In the genomic region with DNA sequence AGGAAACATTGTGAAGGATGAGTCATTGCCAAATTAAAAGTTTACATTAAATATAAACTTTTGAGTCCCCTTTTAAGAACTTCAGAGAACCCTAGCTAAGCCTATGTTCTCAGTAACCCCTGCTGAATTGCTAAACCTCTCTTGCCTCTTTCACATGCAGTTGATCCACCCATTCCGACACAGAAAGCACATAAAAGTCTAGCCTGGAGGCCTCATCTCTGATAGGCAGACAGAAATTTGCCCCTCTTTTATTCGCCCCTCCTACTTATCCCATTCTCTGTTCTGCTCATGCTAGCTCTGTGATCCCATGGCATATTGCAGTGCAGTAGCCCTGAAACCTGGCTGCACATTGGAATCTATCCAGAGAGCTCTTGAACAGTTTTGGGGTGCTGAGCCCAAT, we compare ENCODE assay signal across 22 cellular contexts. TPM values are rescaled to one million over a fixed set of nuclear protein-coding genes. Genes with fewer than 3 reads are reported as not detected.
DNase-seq lines count a peak whose midpoint lies in the region; ATAC-seq, FAIRE-seq and TF ChIP-seq lines count a peak whose summit lies in the region.
"Had no signal": no experiment of that assay in that cellular context is flagged by ENCODE, and none has a peak within 500 bp of the region (broad histone marks: within the 10 kb centered on the region; RNA-seq: fewer than 3 reads in every experiment).

No MANE protein-coding gene starts in this region.

- peaks cover 68% of the 10 kb centered on the region for H3K4me1 Mint-ChIP-seq in activated naive CD8-positive, alpha-beta T cell (ENCODE audit: low read depth)
- H3K4me1 Mint-ChIP-seq in activated naive CD8-positive, alpha-beta T cell treated with anti-CD3 and anti-CD28 coated beads for 36 hours: peaks cover 36% of the 10 kb centered on the region
- H3K4me1 Mint-ChIP-seq in T-helper 17 cell: peaks cover 13% of the 10 kb centered on the region
- peaks cover 3% of the 10 kb centered on the region in 2 donors for H3K4me1 Mint-ChIP-seq in stimulated activated naive B cell treated with anti-CD40 and anti-IgM and Interleukin-4, amounts not matched to agents 10 μg/mL and 1 μg/mL and 100 μg/mL, for 72 hours

- no peaks in the 10 kb centered on the region for H4K20me1 ChIP-seq in HepG2 (ENCODE audit: insufficient read depth, low read length)
- H4K20me1 ChIP-seq: BLaER1 had no signal

- intact Hi-C loops in HepG2 (cut with micrococcal nuclease; ENCODE audit: unreplicated experiment): no loop called here

- TF ChIP-seq CTCF in HepG2 (CRISPR knock-in tag; IDR thresholded peaks at IDR 0.05): no peak

- WGBS in HepG2 (ENCODE audit: low lambda C conversion rate): 96% methylated on average over 2 of the region's 2 CpGs

- TF ChIP-seq RAD21 in HepG2 (CRISPR knock-in tag; IDR thresholded peaks at IDR 0.05): no peak

- no peaks in the 10 kb centered on the region for H3K27me3 ChIP-seq in HepG2 (ENCODE audit: control insufficient read depth in 1 of 2, insufficient read depth in 2 of 2, low read length in 2 of 2)
- H3K27me3 ChIP-seq: BLaER1 had no signal

- H3K27me3 Mint-ChIP-seq in activated naive CD8-positive, alpha-beta T cell: no peaks in the 10 kb centered on the region
- H3K27me3 Mint-ChIP-seq in activated naive CD8-positive, alpha-beta T cell treated with anti-CD3 and anti-CD28 coated beads for 36 hours: no peaks in the 10 kb centered on the region
- no peaks in the 10 kb centered on the region for H3K27me3 Mint-ChIP-seq in T-helper 17 cell
- H3K27me3 Mint-ChIP-seq in stimulated activated naive B cell treated with anti-CD40 and anti-IgM and Interleukin-4, amounts not matched to agents 10 μg/mL and 1 μg/mL and 100 μg/mL, for 72 hours: no peaks in the 10 kb centered on the region

- no peak for DNase-seq in activated naive CD8-positive, alpha-beta T cell treated with anti-CD3 and anti-CD28 coated beads for 36 hours
- DNase-seq in T-helper 17 cell (no peak), HepG2 (ENCODE audit: low spot score) (no peak), NCI-H146 treated with DMSO at 0.1 percent for 48 hours (lab: John Stamatoyannopoulos, UW; ENCODE audit: unreplicated experiment) (no peak), NCI-H1694 (lab: John Stamatoyannopoulos, UW) (no peak)
- no peak for DNase-seq in stimulated activated naive B cell treated with anti-CD40 and anti-IgM and Interleukin-4, amounts not matched to agents 10 μg/mL and 1 μg/mL and 100 μg/mL, for 72 hours
- DNase-seq: DMS53; NCI-H1105; NCI-H187; NCI-H226; NCI-H526; NK-92 treated with Interleukin-12 subunit alpha and Interleukin-12 subunit beta, amount 100 ng/mL, for 24 hours; OCI-M1 had no signal

- peak overlapping the region; percentile 55 for H3K27ac Mint-ChIP-seq in activated naive CD8-positive, alpha-beta T cell
- no peak overlapping the region for H3K27ac Mint-ChIP-seq in activated naive CD8-positive, alpha-beta T cell treated with anti-CD3 and anti-CD28 coated beads for 36 hours
- H3K27ac Mint-ChIP-seq in T-helper 17 cell: peak overlapping the region; percentile 84
- no peak overlapping the region for H3K27ac Mint-ChIP-seq in stimulated activated naive B cell treated with anti-CD40 and anti-IgM and Interleukin-4, amounts not matched to agents 10 μg/mL and 1 μg/mL and 100 μg/mL, for 72 hours
- H3K27ac Mint-ChIP-seq: IgD-negative memory B cell had no signal

- no peak overlapping the region for H3K4me3 ChIP-seq in HepG2 (replicated peaks in 1 of 3; ENCODE audit: insufficient read depth in 1 of 3, low read depth in 2 of 3, low read length in 3 of 3)
- H3K4me3 ChIP-seq: BLaER1, HAP-1 had no signal

- CTCF ChIA-PET in HepG2 (lab: Yijun Ruan, JAX; ENCODE audit: low intra/inter-chr PET ratio, low total read pairs): no interaction called here

- H3K4me2 ChIP-seq in HepG2 (ENCODE audit: low read depth, low read length): no peak overlapping the region
- H3K4me2 ChIP-seq: BLaER1 had no signal

- peak overlapping the region; percentile 72 for H3K27ac ChIP-seq in HepG2 (ENCODE audit: extremely low read length, insufficient read depth, low read length)
- H3K27ac ChIP-seq: BLaER1, RWPE1 had no signal

- no peak overlapping the region for H2AFZ ChIP-seq in HepG2 (ENCODE audit: low read length)

- H3K4me3 Mint-ChIP-seq in activated naive CD8-positive, alpha-beta T cell: no peak overlapping the region
- no peak overlapping the region for H3K4me3 Mint-ChIP-seq in activated naive CD8-positive, alpha-beta T cell treated with anti-CD3 and anti-CD28 coated beads for 36 hours
- no peak overlapping the region for H3K4me3 Mint-ChIP-seq in T-helper 17 cell
- H3K4me3 Mint-ChIP-seq in stimulated activated naive B cell treated with anti-CD40 and anti-IgM and Interleukin-4, amounts not matched to agents 10 μg/mL and 1 μg/mL and 100 μg/mL, for 72 hours: no peak overlapping the region
- H3K4me3 Mint-ChIP-seq: IgD-negative memory B cell had no signal

- in situ Hi-C loops in HepG2 (cut with HindIII; ENCODE audit: extremely low pct_ligation_motif_present, low pct_unique_long_range_greater_than_20kb): no loop called here

- H3K9me3 Mint-ChIP-seq in activated naive CD8-positive, alpha-beta T cell (ENCODE audit: low read depth): peaks cover 9% of the 10 kb centered on the region
- peaks cover 7% of the 10 kb centered on the region for H3K9me3 Mint-ChIP-seq in activated naive CD8-positive, alpha-beta T cell treated with anti-CD3 and anti-CD28 coated beads for 36 hours
- H3K9me3 Mint-ChIP-seq in stimulated activated naive B cell treated with anti-CD40 and anti-IgM and Interleukin-4, amounts not matched to agents 10 μg/mL and 1 μg/mL and 100 μg/mL, for 72 hours: peaks cover 0 to 1% of the 10 kb centered on the region in 2 donors

- H3K36me3 Mint-ChIP-seq in activated naive CD8-positive, alpha-beta T cell: peaks cover 45% of the 10 kb centered on the region
- peaks cover 65% of the 10 kb centered on the region for H3K36me3 Mint-ChIP-seq in activated naive CD8-positive, alpha-beta T cell treated with anti-CD3 and anti-CD28 coated beads for 36 hours
- H3K36me3 Mint-ChIP-seq in T-helper 17 cell (ENCODE audit: low read depth): peaks cover 9% of the 10 kb centered on the region
- H3K36me3 Mint-ChIP-seq in stimulated activated naive B cell treated with anti-CD40 and anti-IgM and Interleukin-4, amounts not matched to agents 10 μg/mL and 1 μg/mL and 100 μg/mL, for 72 hours: peaks cover 0 to 3% of the 10 kb centered on the region in 2 donors

- no peak for TF ChIP-seq POLR2A in HepG2 (IDR thresholded peaks at IDR 0.05; ENCODE audit: insufficient read depth in 1 of 2, low read depth in 2 of 2, low read length in 2 of 2)

- TF ChIP-seq EP300 in HepG2 (IDR thresholded peaks at IDR 0.05; ENCODE audit: low read depth in 2 of 2, low read length in 2 of 2) (no peak), HepG2 (CRISPR knock-in tag; IDR thresholded peaks at IDR 0.05; ENCODE audit: borderline replicate concordance) (no peak)

- FAIRE-seq in HepG2 (lab: Jason Lieb, UNC): no peak
- FAIRE-seq: A204.1 had no signal

- ATAC-seq in T-helper 17 cell (no peak), HepG2 (no peak), HG02588 (IDR thresholded peaks at IDR 0.05; ENCODE audit: unreplicated experiment) (no peak)
- ATAC-seq in stimulated activated naive B cell treated with anti-CD40 and anti-IgM and Interleukin-4, amounts not matched to agents 10 μg/mL and 1 μg/mL and 100 μg/mL, for 72 hours (replicated peaks): no peak

- BruUV-seq in HepG2 (replicated peaks; lab: Mats Ljungman, UMichigan): no TSS peak

- POLR2A ChIA-PET in HepG2 (lab: Yijun Ruan, JAX): interaction anchor here (1.4 kb wide), 1 partner anchor 32 kb away, joined by 5 read pairs; no protein-coding TSS in a partner anchor

- H3K9ac ChIP-seq in HepG2 (ENCODE audit: insufficient read depth, low read depth, low read length): no peak overlapping the region
- H3K9ac ChIP-seq: BLaER1 had no signal

- no peaks in the 10 kb centered on the region for H3K36me3 ChIP-seq in HepG2 (replicated peaks in 1 of 2; ENCODE audit: control insufficient read depth in 1 of 2, insufficient read depth in 2 of 2, low read length in 2 of 2)
- H3K36me3 ChIP-seq: BLaER1, HAP-1 had no signal

- H3K79me2 ChIP-seq in HepG2 (ENCODE audit: insufficient read depth, low read length): no peaks in the 10 kb centered on the region

- H3K4me1 ChIP-seq in HepG2 (ENCODE audit: insufficient read depth, low read length): peaks cover 35% of the 10 kb centered on the region
- H3K4me1 ChIP-seq: BLaER1, HAP-1 had no signal

- H3K9me3 ChIP-seq in T-helper 17 cell (ENCODE audit: control insufficient read depth, low read length, poor library complexity, severe bottlenecking) (no peaks in the 10 kb centered on the region), HepG2 (ENCODE audit: low read length) (no peaks in the 10 kb centered on the region)
- H3K9me3 ChIP-seq: HAP-1 had no signal

TF ChIP-seq in HepG2, 621 proteins besides CTCF, POLR2A, EP300 and RAD21 (continues in another document):
- TF ChIP-seq ZNF614 (CRISPR knock-in tag; IDR thresholded peaks at IDR 0.05; ENCODE audit: borderline replicate concordance) (no peak), SMARCC2 (IDR thresholded peaks at IDR 0.05) (no peak)

RNA-seq across cellular contexts. Expression of a gene that starts 58.2 kb away (rescaled TPM):
- total RNA-seq in activated naive CD8-positive, alpha-beta T cell treated with anti-CD3 and anti-CD28 coated beads for 36 hours: 10 to 100 TPM; 44.4 to 46.5 TPM
- total RNA-seq in T-helper 17 cell (10 to 100 TPM; 68.9 to 90.4 TPM), HepG2 (2016; rRNA removed; fragmentation: Illumina TruSeq; extraction: Trizol) (19.6 and 26.5 TPM in 2 replicates)
- 9.1 and 9.7 TPM in 2 replicates for total RNA-seq in HepG2 (2016; cell fraction: cytosol; rRNA removed; fragmentation: Illumina TruSeq; extraction: Trizol; ENCODE audit: low read depth)
- 18.7 and 26.8 TPM in 2 replicates for total RNA-seq in HepG2 (2016; cell fraction: insoluble cytoplasmic fraction; rRNA removed; fragmentation: Illumina TruSeq; extraction: Trizol)
- 10.7 and 12.0 TPM in 2 replicates for total RNA-seq in HepG2 (2016; cell fraction: membrane; rRNA removed; fragmentation: Illumina TruSeq; extraction: Trizol)
- 59.3 and 61.3 TPM in 2 replicates for total RNA-seq in HepG2 (2016; cell fraction: nucleus; rRNA removed; fragmentation: Illumina TruSeq; extraction: Trizol)
- polyA plus RNA-seq in HepG2 (2011; rRNA removed): 12.8 and 14.1 TPM in 2 replicates
- 5.2 and 7.0 TPM in 2 replicates for polyA plus RNA-seq in HepG2 (2011; cell fraction: cytosol; rRNA removed)
- 12.5 and 13.7 TPM in 2 replicates for polyA plus RNA-seq in HepG2 (2011; cell fraction: nucleus; rRNA removed)
- polyA plus RNA-seq in HepG2 (2012): 13.9 and 22.3 TPM in 2 replicates
- polyA plus RNA-seq in HepG2 (2016; cell fraction: cytosol; fragmentation: Illumina TruSeq; extraction: Trizol; ENCODE audit: low read depth): 0.80 and 0.88 TPM in 2 replicates
- 12.6 and 13.1 TPM in 2 replicates for polyA plus RNA-seq in HepG2 (2016; cell fraction: insoluble cytoplasmic fraction; fragmentation: Illumina TruSeq; extraction: Trizol; ENCODE audit: low read depth)
- polyA plus RNA-seq in HepG2 (2016; cell fraction: membrane; fragmentation: Illumina TruSeq; extraction: Trizol; ENCODE audit: low read depth): 2.2 and 2.7 TPM in 2 replicates
- 26.0 and 26.6 TPM in 2 replicates for polyA plus RNA-seq in HepG2 (2016; cell fraction: nucleus; fragmentation: Illumina TruSeq; extraction: Trizol; ENCODE audit: insufficient read depth, low read depth)
- 27.0 and 31.4 TPM in 2 replicates for polyA minus RNA-seq in HepG2 (2011; rRNA and poly(A)+ RNA removed; ENCODE audit: low replicate concordance)
- 29.8 and 43.1 TPM in 2 replicates for polyA minus RNA-seq in HepG2 (2011; cell fraction: cytosol; rRNA and poly(A)+ RNA removed)
- 106 and 119 TPM in 2 replicates for polyA minus RNA-seq in HepG2 (2011; cell fraction: nucleus; rRNA and poly(A)+ RNA removed)
- total RNA-seq: HT1080, LHCN-M2 had no signal

Comparison
In these comparisons a context has a peak if more than half of its experiments do, and no peak if none do; other contexts are left out.
1. H3K27ac Mint-ChIP-seq: peak in activated naive CD8-positive, alpha-beta T cell (single experiment) and T-helper 17 cell (single experiment); none in activated naive CD8-positive, alpha-beta T cell treated with anti-CD3 and anti-CD28 coated beads for 36 hours (single experiment) and stimulated activated naive B cell treated with anti-CD40 and anti-IgM and Interleukin-4, amounts not matched to agents 10 μg/mL and 1 μg/mL and 100 μg/mL, for 72 hours (single experiment).